20 cellular contexts compared by ENCODE assay signal in the genomic region with DNA sequence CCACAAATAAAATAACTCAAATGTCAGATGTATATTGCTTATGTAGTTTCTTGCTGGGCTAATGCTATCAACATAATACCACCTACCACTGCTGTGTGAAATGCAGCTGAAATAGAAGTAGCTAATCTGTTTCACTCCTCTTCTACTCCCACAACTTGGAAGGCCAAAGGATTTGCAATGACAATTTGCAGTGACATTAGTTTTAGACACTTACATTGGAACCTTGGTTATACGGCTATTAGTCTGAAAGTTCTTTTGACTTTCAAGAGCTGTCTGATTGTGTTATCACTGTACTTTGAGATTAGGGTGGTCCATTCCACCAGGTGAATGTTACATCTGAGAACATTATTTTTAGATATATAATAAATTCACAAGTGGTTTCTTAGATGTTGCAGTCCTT. TPM values are rescaled to one million over a fixed set of nuclear protein-coding genes. Genes with fewer than 3 reads are reported as not detected.
DNase-seq lines count a peak whose midpoint lies in the region; ATAC-seq, FAIRE-seq and TF ChIP-seq lines count a peak whose summit lies in the region.
"Had no signal": no experiment of that assay in that cellular context is flagged by ENCODE, and none has a peak within 500 bp of the region (broad histone marks: within the 10 kb centered on the region; RNA-seq: fewer than 3 reads in every experiment).

No MANE protein-coding gene starts in this region.

- peaks cover 41% of the 10 kb centered on the region for H3K36me3 Mint-ChIP-seq in stimulated activated effector memory CD8-positive, alpha-beta T cell treated with anti-CD3 and anti-CD28 coated beads, Interleukin-12 subunit alpha, Interleukin-12 subunit beta, amount 100 ng/mL, for 72 hours

- in situ Hi-C loops in K562 (cut with MboI): no loop called here

- intact Hi-C loops in cardiac septum (cut with DNase I): no loop called here
- intact Hi-C loops in K562 (cut with micrococcal nuclease): no loop called here

- no peak overlapping the region for H3K27ac Mint-ChIP-seq in stimulated activated effector memory CD8-positive, alpha-beta T cell treated with anti-CD3 and anti-CD28 coated beads, Interleukin-12 subunit alpha, Interleukin-12 subunit beta, amount 100 ng/mL, for 72 hours
- H3K27ac Mint-ChIP-seq: B cell; CD4-positive, CD25-positive, alpha-beta regulatory T cell; CD8-positive, alpha-beta T cell; HFFc6 had no signal

- DNase-seq in cardiac muscle cell (ENCODE audit: low read depth in 1 of 2, low spot score in 1 of 2): peak in 1 of 2 donors; percentile 50
- no peak for DNase-seq in cardiac septum (ENCODE audit: low spot score)
- DNase-seq in Ammon's horn (ENCODE audit: low spot score): peak; percentile 6
- DNase-seq in K562 (ENCODE audit: extremely low read depth in 1 of 4, low spot score in 3 of 4): no peak
- no peak for DNase-seq in stimulated activated effector memory CD8-positive, alpha-beta T cell treated with anti-CD3 and anti-CD28 coated beads, Interleukin-12 subunit alpha, Interleukin-12 subunit beta, amount 100 ng/mL, for 72 hours (ENCODE audit: low spot score in 2 of 2)
- DNase-seq: Caco-2; CD4-positive, CD25-positive, alpha-beta regulatory T cell; CD8-positive, alpha-beta T cell; DMS153; DND-41; GOT3; HFFc6 had no signal

- peak; percentile 23 for FAIRE-seq in K562 (lab: Jason Lieb, UNC)
- FAIRE-seq: G401.6, GM12892, H54 had no signal

- H3K4me3 ChIP-seq in cardiac muscle cell (no peak overlapping the region), K562 (no peak overlapping the region)
- H3K4me3 ChIP-seq: BLaER1, HAP-1 had no signal

- no peak for TF ChIP-seq RAD21 in K562 (CRISPR knock-in tag; conservative IDR thresholded peaks at IDR 0.05 in 1 of 2, IDR thresholded peaks at IDR 0.05 in 1 of 2)

- no peak overlapping the region for H3K9ac ChIP-seq in K562 (ENCODE audit: insufficient read depth in 1 of 2, low read depth in 2 of 2, low read length in 2 of 2)
- H3K9ac ChIP-seq: BLaER1 had no signal

- H3K4me3 Mint-ChIP-seq in stimulated activated effector memory CD8-positive, alpha-beta T cell treated with anti-CD3 and anti-CD28 coated beads, Interleukin-12 subunit alpha, Interleukin-12 subunit beta, amount 100 ng/mL, for 72 hours: no peak overlapping the region
- H3K4me3 Mint-ChIP-seq: B cell; CD4-positive, CD25-positive, alpha-beta regulatory T cell; CD8-positive, alpha-beta T cell; HFFc6 had no signal

- no peaks in the 10 kb centered on the region for H3K9me1 ChIP-seq in K562 (ENCODE audit: control insufficient read depth, insufficient read depth, low read length)

- no peaks in the 10 kb centered on the region for H3K4me1 Mint-ChIP-seq in stimulated activated effector memory CD8-positive, alpha-beta T cell treated with anti-CD3 and anti-CD28 coated beads, Interleukin-12 subunit alpha, Interleukin-12 subunit beta, amount 100 ng/mL, for 72 hours
- H3K4me1 Mint-ChIP-seq: B cell; CD4-positive, CD25-positive, alpha-beta regulatory T cell had no signal

- 84% methylated on average over 1 of the region's 1 CpG for WGBS in K562 (ENCODE audit: insufficient coverage, low coverage, missing lambda C conversion rate)

- CTCF ChIA-PET in K562 (lab: Yijun Ruan, JAX; ENCODE audit: low intra/inter-chr PET ratio): no interaction called here

- ATAC-seq in K562 (no peak; the same call in 2 of the 3 replicates), HG03175 (IDR thresholded peaks at IDR 0.05; ENCODE audit: unreplicated experiment) (no peak)
- no peak for ATAC-seq in stimulated activated effector memory CD8-positive, alpha-beta T cell treated with anti-CD3 and anti-CD28 coated beads, Interleukin-12 subunit alpha, Interleukin-12 subunit beta, amount 100 ng/mL, for 72 hours
- ATAC-seq: CD8-positive, alpha-beta T cell had no signal

- TF ChIP-seq POLR2A in K562 (conservative IDR thresholded peaks at IDR 0.05): no peak

- H3K27ac ChIP-seq in cardiac muscle cell (peak overlapping the region; percentile 87), K562 (ENCODE audit: extremely low read depth, low read depth, low read length) (no peak overlapping the region)
- H3K27ac ChIP-seq: BLaER1, C4-2B had no signal

- H3K4me2 ChIP-seq in K562 (ENCODE audit: insufficient read depth, low read length): no peak overlapping the region
- H3K4me2 ChIP-seq: BLaER1 had no signal

- no peaks in the 10 kb centered on the region for H3K9me3 ChIP-seq in cardiac muscle cell (ENCODE audit: low read depth)
- no peaks in the 10 kb centered on the region for H3K9me3 ChIP-seq in K562 (replicated peaks; ENCODE audit: control insufficient read depth, insufficient read depth, low read depth, low read length)
- H3K9me3 ChIP-seq: BLaER1, Caco-2, HAP-1 had no signal

- H3K36me3 ChIP-seq in cardiac muscle cell (peaks cover 14% of the 10 kb centered on the region), K562 (ENCODE audit: control insufficient read depth, insufficient read depth, low read length) (peaks cover 41% of the 10 kb centered on the region; the same call in 2 of the 3 replicates)

- no peaks in the 10 kb centered on the region for H3K27me3 ChIP-seq in cardiac muscle cell
- H3K27me3 ChIP-seq in K562 (ENCODE audit: control insufficient read depth in 2 of 2, insufficient read depth in 2 of 2, low read length in 2 of 2): no peaks in the 10 kb centered on the region
- H3K27me3 ChIP-seq: BLaER1 had no signal

- no peak for TF ChIP-seq CTCF in cardiac muscle cell (IDR thresholded peaks at IDR 0.05; ENCODE audit: low read depth, low read length)
- no peak for TF ChIP-seq CTCF in K562 (IDR thresholded peaks at IDR 0.05 in 2 of 3, conservative IDR thresholded peaks at IDR 0.05 in 1 of 3; ENCODE audit: insufficient read depth in 2 of 3, low read depth in 1 of 3, low read length in 3 of 3)

- H3K4me1 ChIP-seq in cardiac muscle cell (ENCODE audit: low read depth) (peaks cover 28% of the 10 kb centered on the region), K562 (replicated peaks in 1 of 2; ENCODE audit: control insufficient read depth in 2 of 2, insufficient read depth in 2 of 2, low read length in 2 of 2) (no peaks in the 10 kb centered on the region)
- H3K4me1 ChIP-seq: BLaER1, Caco-2 had no signal

- no peaks in the 10 kb centered on the region for H4K20me1 ChIP-seq in K562 (replicated peaks; ENCODE audit: control insufficient read depth, insufficient read depth, low read length)
- H4K20me1 ChIP-seq: BLaER1 had no signal

- TSS peak; percentile 2 for BruUV-seq in K562 (replicated peaks; lab: Mats Ljungman, UMichigan)

- H2AFZ ChIP-seq in K562 (ENCODE audit: low read depth, low read length): no peak overlapping the region

- H3K9me3 Mint-ChIP-seq in stimulated activated effector memory CD8-positive, alpha-beta T cell treated with anti-CD3 and anti-CD28 coated beads, Interleukin-12 subunit alpha, Interleukin-12 subunit beta, amount 100 ng/mL, for 72 hours: no peaks in the 10 kb centered on the region
- H3K9me3 Mint-ChIP-seq: CD8-positive, alpha-beta T cell; HFFc6 had no signal

- H3K79me2 ChIP-seq in K562 (ENCODE audit: control insufficient read depth, insufficient read depth, low read length): no peaks in the 10 kb centered on the region

- no peak for TF ChIP-seq EP300 in K562 (IDR thresholded peaks at IDR 0.05; ENCODE audit: low read length)

- POLR2A ChIA-PET in K562 (lab: Yijun Ruan, JAX): interaction anchor here (1.0 kb wide), 1 partner anchor 146 kb away, joined by 3 read pairs; no protein-coding TSS in a partner anchor

RNA-seq across cellular contexts. Expression of a gene that starts 33.5 kb away (rescaled TPM):
- total RNA-seq in cardiac muscle cell: 25.7 and 41.3 TPM in 2 replicates
- polyA plus RNA-seq in cardiac muscle cell: 35.7 and 38.7 TPM in 2 replicates
- 71.6 TPM for total RNA-seq in cardiac septum
- total RNA-seq in K562 (2011; cell fraction: chromatin; rRNA removed; ENCODE audit: low replicate concordance): 19.3 and 97.2 TPM in 2 replicates
- 7.0 and 15.3 TPM in 2 replicates for total RNA-seq in K562 (2011; cell fraction: nucleolus; rRNA removed)
- total RNA-seq in K562 (2011; cell fraction: nucleoplasm; rRNA removed): 27.7 and 45.0 TPM in 2 replicates
- total RNA-seq in K562 (2014; rRNA removed): 38.5 and 66.4 TPM in 2 replicates
- 154 and 187 TPM in 2 replicates for total RNA-seq in K562 (2014; rRNA removed; fragmentation: Illumina TruSeq; extraction: Trizol)
- 122 and 138 TPM in 2 replicates for total RNA-seq in K562 (2015; rRNA removed; fragmentation: Illumina TruSeq; extraction: Trizol)
- 106 and 107 TPM in 2 replicates for total RNA-seq in K562 (2021)
- polyA plus RNA-seq in K562 (2011; rRNA removed): 81.9 and 119 TPM in 2 replicates
- 12.3 and 30.4 TPM in 2 replicates for polyA plus RNA-seq in K562 (2011; cell fraction: cytosol; rRNA removed)
- polyA plus RNA-seq in K562 (2011; cell fraction: nucleus; rRNA removed): 10.5 and 23.8 TPM in 2 replicates
- 81.8 and 93.6 TPM in 2 replicates for polyA plus RNA-seq in K562 (2012)
- polyA plus RNA-seq in K562 (2014; fragmentation: Illumina TruSeq; extraction: Trizol): 120 and 151 TPM in 2 replicates
- 100 to 1,000 TPM; 105 to 117 TPM for polyA plus RNA-seq in K562 (2014; fragmentation: Nextera tagmentation; extraction: Ambion mirVana)
- 111 and 113 TPM in 2 replicates for polyA plus RNA-seq in K562 (2014; rRNA removed)
- polyA minus RNA-seq in K562 (2011; rRNA and poly(A)+ RNA removed): 156 and 194 TPM in 2 replicates
- 42.1 and 42.9 TPM in 2 replicates for polyA minus RNA-seq in K562 (2011; cell fraction: cytosol; rRNA and poly(A)+ RNA removed)
- 27.2 and 80.3 TPM in 2 replicates for polyA minus RNA-seq in K562 (2011; cell fraction: nucleus; rRNA and poly(A)+ RNA removed)

RNA-seq across cellular contexts. Expression of a gene that starts 48.1 kb away (rescaled TPM):
- total RNA-seq in cardiac muscle cell: 27.8 and 28.1 TPM in 2 replicates
- 27.5 and 32.7 TPM in 2 replicates for polyA plus RNA-seq in cardiac muscle cell
- total RNA-seq in cardiac septum: 27.9 TPM
- total RNA-seq in K562 (2011; cell fraction: chromatin; rRNA removed; ENCODE audit: low replicate concordance): 83.9 and 85.0 TPM in 2 replicates
- 51.6 and 54.2 TPM in 2 replicates for total RNA-seq in K562 (2011; cell fraction: nucleolus; rRNA removed)
- total RNA-seq in K562 (2011; cell fraction: nucleoplasm; rRNA removed): 57.6 and 57.7 TPM in 2 replicates
- total RNA-seq in K562 (2014; rRNA removed): 42.4 and 54.4 TPM in 2 replicates
- 55.7 and 56.9 TPM in 2 replicates for total RNA-seq in K562 (2014; rRNA removed; fragmentation: Illumina TruSeq; extraction: Trizol)
- total RNA-seq in K562 (2015; rRNA removed; fragmentation: Illumina TruSeq; extraction: Trizol): 48.1 and 50.7 TPM in 2 replicates
- total RNA-seq in K562 (2021): 41.8 and 42.2 TPM in 2 replicates
- 39.0 and 55.4 TPM in 2 replicates for polyA plus RNA-seq in K562 (2011; rRNA removed)
- 26.2 and 28.2 TPM in 2 replicates for polyA plus RNA-seq in K562 (2011; cell fraction: cytosol; rRNA removed)
- 39.0 and 46.1 TPM in 2 replicates for polyA plus RNA-seq in K562 (2011; cell fraction: nucleus; rRNA removed)
- 37.0 and 37.3 TPM in 2 replicates for polyA plus RNA-seq in K562 (2012)
- polyA plus RNA-seq in K562 (2014; fragmentation: Illumina TruSeq; extraction: Trizol): 31.1 and 36.2 TPM in 2 replicates
- 10 to 100 TPM; 81.6 to 82.0 TPM for polyA plus RNA-seq in K562 (2014; fragmentation: Nextera tagmentation; extraction: Ambion mirVana)
- 32.8 and 37.8 TPM in 2 replicates for polyA plus RNA-seq in K562 (2014; rRNA removed)
- polyA minus RNA-seq in K562 (2011; rRNA and poly(A)+ RNA removed): 84.8 and 95.2 TPM in 2 replicates
- 30.9 and 48.5 TPM in 2 replicates for polyA minus RNA-seq in K562 (2011; cell fraction: cytosol; rRNA and poly(A)+ RNA removed)
- polyA minus RNA-seq in K562 (2011; cell fraction: nucleus; rRNA and poly(A)+ RNA removed): 47.1 and 83.0 TPM in 2 replicates
